ENCODE assay signal across 17 cellular contexts in the genomic region with DNA sequence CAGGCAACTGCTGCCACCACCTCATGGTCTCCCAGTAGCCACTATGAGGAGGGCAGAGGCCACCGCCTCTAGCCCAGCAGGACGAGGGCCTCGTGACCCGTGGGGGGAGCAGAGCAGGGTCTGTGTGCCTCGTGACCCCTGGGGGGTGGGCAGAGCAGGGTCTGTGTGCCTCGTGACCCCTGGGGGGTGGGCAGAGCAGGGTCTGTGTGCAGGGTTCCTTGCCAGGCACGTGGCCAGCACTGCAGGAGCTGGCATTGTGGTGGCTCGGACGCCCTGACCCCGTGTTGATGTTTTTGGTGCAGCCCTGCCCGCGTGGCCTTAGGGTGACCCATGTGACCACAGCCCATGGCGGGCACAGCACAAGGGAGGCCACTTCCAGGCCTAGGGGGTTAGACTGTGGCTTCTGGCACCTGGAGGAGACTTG.
"Had no signal": no experiment of that assay in that cellular context is flagged by ENCODE, and none has a peak within 500 bp of the region (broad histone marks: within the 10 kb centered on the region; RNA-seq: fewer than 3 reads in every experiment).

No MANE protein-coding gene starts in this region.

- FAIRE-seq: endothelial cell of umbilical vein, frontal cortex had no signal

- H3K4me3 ChIP-seq: coronary artery, lung, prostate gland had no signal

- ATAC-seq: activated T-helper 17 cell treated with anti-CD3 and anti-CD28 coated beads, Interleukin-2, amount 50 U/mL, for 72 hours; naive thymus-derived CD8-positive, alpha-beta T cell; stimulated activated naive CD8-positive, alpha-beta T cell treated with anti-CD3 and anti-CD28 coated beads, Interleukin-15, amount 100 ng/mL, for 72 hours had no signal

- H3K9me3 ChIP-seq: prostate gland had no signal

- H3K4me1 ChIP-seq: prostate gland had no signal

- H3K36me3 ChIP-seq: prostate gland had no signal

- DNase-seq: activated B cell treated with CpG ODN at 0.5 μM for 24 hours; activated CD4-positive, alpha-beta T cell treated with anti-CD3 and anti-CD28 coated beads, Interleukin-2, amount 10 ng/mL, durations not matched to agents 24 days and 14 days; activated naive CD4-positive, alpha-beta T cell treated with anti-CD3 and anti-CD28 coated beads, Interleukin-2, amount 10 ng/mL, durations not matched to agents 7 days and 5 days; activated T-cell treated with anti-CD3 and anti-CD28 coated beads for 4 hours; caudate nucleus; effector CD4-positive, alpha-beta T cell; occipital lobe; stimulated activated CD4-positive, alpha-beta T cell treated with anti-CD3 and anti-CD28 coated beads, Interleukin-15, amount 100 ng/mL, for 24 hours; stimulated activated CD4-positive, alpha-beta T cell treated with anti-CD3 and anti-CD28 coated beads, Interleukin-4, amount 100 ng/mL, for 24 hours; stimulated activated naive CD8-positive, alpha-beta T cell treated with anti-CD3 and anti-CD28 coated beads, Interleukin-15, amount 100 ng/mL, for 72 hours had no signal

- H3K27ac ChIP-seq: coronary artery, prostate gland had no signal
